16 cellular contexts compared by ENCODE assay signal in genomic region chr10:31677198-31678138, GRCh38.
DNase-seq lines count a peak whose midpoint lies in the region; ATAC-seq and TF ChIP-seq lines count a peak whose summit lies in the region.
"Had no signal": no experiment of that assay in that cellular context is flagged by ENCODE, and none has a peak within 500 bp of the region (broad histone marks: within the 10 kb centered on the region; RNA-seq: fewer than 3 reads in every experiment).

No MANE protein-coding gene starts in this region.

- TF ChIP-seq POLR2A in heart left ventricle (IDR thresholded peaks at IDR 0.05) = no peak

- 76 to 81% (median 79%) methylated on average over 16 of the region's 16 CpGs for WGBS in heart left ventricle, 4 donors

- H3K36me3 ChIP-seq in ES-I3 (ENCODE audit: insufficient read depth, low read length) (no peaks in the 10 kb centered on the region), heart left ventricle (no peaks in the 10 kb centered on the region)
- H3K36me3 ChIP-seq in CD4-positive, alpha-beta memory T cell (ENCODE audit: insufficient read depth, low read length) = no peaks in the 10 kb centered on the region
- H3K36me3 ChIP-seq: upper lobe of right lung had no signal

- DNase-seq in NCI-H774 (lab: John Stamatoyannopoulos, UW) (peak; percentile 18), heart left ventricle (no peak), myocyte (ENCODE audit: low read depth) (peak; percentile 98)
- no peak for DNase-seq in CD4-positive, alpha-beta memory T cell
- no peak for DNase-seq in activated T-cell treated with anti-CD3 and anti-CD28 coated beads, Interleukin-2, amount 50 U/mL, for 48 hours
- DNase-seq: activated CD4-positive, alpha-beta T cell treated with anti-CD3 and anti-CD28 coated beads, Interleukin-2, amount 50 U/mL, for 4 hours; amygdala; effector CD4-positive, alpha-beta T cell; NCI-H1105 treated with DMSO at 0.1 percent for 48 hours; NCI-H526 treated with DMSO at 0.1 percent for 48 hours; T1000; upper lobe of right lung had no signal

- no peaks in the 10 kb centered on the region for H3K4me1 Mint-ChIP-seq in CD4-positive, alpha-beta memory T cell

- intact Hi-C loops in heart left ventricle (cut with DNase I) = no loop called here
- intact Hi-C loops in CD4-positive, alpha-beta memory T cell (cut with micrococcal nuclease) = no loop called here

- POLR2A ChIA-PET in CD4-positive, alpha-beta memory T cell (lab: Charles Lee; ENCODE audit: partially characterized antibody) = no interaction called here

- H3K9me3 ChIP-seq in ES-I3 (ENCODE audit: control insufficient read depth, insufficient read depth, low read length) (peaks cover 12% of the 10 kb centered on the region), heart left ventricle (peaks cover 0 to 38% (median 13%) of the 10 kb centered on the region in 12 donors)
- no peaks in the 10 kb centered on the region for H3K9me3 ChIP-seq in CD4-positive, alpha-beta memory T cell (ENCODE audit: control insufficient read depth in 1 of 2, low read length in 2 of 2)

- peak overlapping the region in 2 of 12 donors; percentile 2 to 14 for H3K27ac ChIP-seq in heart left ventricle
- H3K27ac ChIP-seq in CD4-positive, alpha-beta memory T cell (ENCODE audit: low read depth, low read length) = no peak overlapping the region
- H3K27ac ChIP-seq: RWPE1, upper lobe of right lung had no signal

- H3K27me3 Mint-ChIP-seq in CD4-positive, alpha-beta memory T cell = peaks cover 0 to 2% of the 10 kb centered on the region in 2 donors

- CTCF ChIA-PET in CD4-positive, alpha-beta memory T cell (lab: Charles Lee; ENCODE audit: partially characterized antibody) = no interaction called here

- H3K4me3 Mint-ChIP-seq in CD4-positive, alpha-beta memory T cell = no peak overlapping the region

- H3K27me3 ChIP-seq in heart left ventricle = no peaks in the 10 kb centered on the region
- no peaks in the 10 kb centered on the region for H3K27me3 ChIP-seq in CD4-positive, alpha-beta memory T cell (ENCODE audit: insufficient read depth, low read length)
- H3K27me3 ChIP-seq: upper lobe of right lung had no signal

- peaks cover 5 to 26% (median 16%) of the 10 kb centered on the region in 8 donors for H3K9me3 Mint-ChIP-seq in CD4-positive, alpha-beta memory T cell

- no peak overlapping the region for H3K27ac Mint-ChIP-seq in CD4-positive, alpha-beta memory T cell

- H3K4me3 ChIP-seq in heart left ventricle = peak overlapping the region in 2 of 12 donors; percentile 1 to 10
- no peak overlapping the region for H3K4me3 ChIP-seq in CD4-positive, alpha-beta memory T cell (ENCODE audit: low read length in 2 of 2)
- H3K4me3 ChIP-seq: upper lobe of right lung had no signal

- H3K9ac ChIP-seq in ES-I3 (ENCODE audit: low read depth, low read length) = 0 out of 2 replicates have a peak overlapping the region, but pooled peaks have one; percentile 1

- TF ChIP-seq CTCF in heart left ventricle (IDR thresholded peaks at IDR 0.05) = no peak

- peaks cover 0 to under 1% of the 10 kb centered on the region in 2 donors for H3K36me3 Mint-ChIP-seq in CD4-positive, alpha-beta memory T cell

- H3K4me1 ChIP-seq in ES-I3 (ENCODE audit: insufficient read depth, low read length) (no peaks in the 10 kb centered on the region), heart left ventricle (peaks cover 0 to 20% (median 6%) of the 10 kb centered on the region in 12 donors)
- no peaks in the 10 kb centered on the region for H3K4me1 ChIP-seq in CD4-positive, alpha-beta memory T cell (ENCODE audit: insufficient read depth, low read length)
- H3K4me1 ChIP-seq: upper lobe of right lung had no signal

- ATAC-seq in heart left ventricle (peak; percentile 18 to 60 (median 44)), HG02870 (IDR thresholded peaks at IDR 0.05; ENCODE audit: unreplicated experiment) (no peak), GM21423 (IDR thresholded peaks at IDR 0.05; ENCODE audit: unreplicated experiment) (no peak)
- ATAC-seq: upper lobe of right lung had no signal

Comparison
In these comparisons a context has a peak if more than half of its experiments do, and no peak if none do; other contexts are left out.
1. DNase-seq: peak in NCI-H774 (single experiment) and myocyte (single experiment); none in heart left ventricle (0 of 5), CD4-positive, alpha-beta memory T cell (0 of 5) and activated T-cell treated with anti-CD3 and anti-CD28 coated beads, Interleukin-2, amount 50 U/mL, for 48 hours (0 of 2).
2. ATAC-seq: peak in heart left ventricle (4 of 4); none in HG02870 (single experiment) and GM21423 (single experiment).